Comparison of ENCODE assay signal across 35 cellular contexts in the genomic region with DNA sequence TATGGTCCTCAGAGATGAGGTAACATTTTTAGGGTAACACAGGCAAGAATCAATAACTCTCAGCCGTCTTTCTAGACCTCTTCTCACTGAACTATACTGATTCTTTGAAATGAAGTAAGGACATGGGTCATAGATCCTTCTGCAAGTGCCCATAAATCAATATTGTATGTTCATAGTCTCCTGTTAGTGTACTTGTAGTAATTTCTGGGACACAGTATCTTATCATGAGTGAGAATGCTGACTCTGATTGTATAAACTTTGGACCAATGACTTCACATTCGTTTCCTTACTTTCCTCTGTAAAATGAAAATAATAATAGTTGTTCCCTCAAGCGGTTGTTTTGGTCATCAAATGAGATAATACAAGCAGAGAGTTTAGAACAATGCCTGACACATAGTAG.
"Had no signal": no experiment of that assay in that cellular context is flagged by ENCODE, and none has a peak within 500 bp of the region (broad histone marks: within the 10 kb centered on the region; RNA-seq: fewer than 3 reads in every experiment).

No MANE protein-coding gene starts in this region.

- H3K27ac ChIP-seq: body of pancreas, brain microvascular endothelial cell, breast epithelium, VCaP had no signal

- H3K27me3 Mint-ChIP-seq: activated B cell treated with CpG ODN at 0.5 μM for 24 hours; activated CD4-positive, alpha-beta memory T cell treated with anti-CD3 and anti-CD28 coated beads for 36 hours; activated CD4-positive, alpha-beta T cell treated with anti-CD3 and anti-CD28 coated beads, Interleukin-2, amount 10 ng/mL, durations not matched to agents 24 days and 14 days; activated CD8-positive, alpha-beta memory T cell treated with anti-CD3 and anti-CD28 coated beads, Interleukin-2, amount 10 ng/mL, durations not matched to agents 7 days and 5 days; activated CD8-positive, alpha-beta T cell treated with anti-CD3 and anti-CD28 coated beads for 36 hours; activated naive CD4-positive, alpha-beta T cell treated with anti-CD3 and anti-CD28 coated beads, Interleukin-2, amount 10 ng/mL, durations not matched to agents 7 days and 5 days; activated naive CD4-positive, alpha-beta T cell treated with anti-CD3 and anti-CD28 coated beads, Interleukin-2, amount 50 U/mL, for 24 hours; activated naive CD8-positive, alpha-beta T cell; activated naive CD8-positive, alpha-beta T cell treated with anti-CD3 and anti-CD28 coated beads, Interleukin-2, amount 10 ng/mL, durations not matched to agents 7 days and 5 days; activated naive CD8-positive, alpha-beta T cell treated with anti-CD3 and anti-CD28 coated beads, Interleukin-2, amount 50 U/mL, for 24 hours; activated T-cell treated with anti-CD3 and anti-CD28 coated beads, Interleukin-2, amount 50 U/mL, for 24 hours had no signal

- H3K27ac Mint-ChIP-seq: activated B cell treated with CpG ODN at 0.5 μM for 24 hours; activated CD4-positive, alpha-beta memory T cell treated with anti-CD3 and anti-CD28 coated beads for 36 hours; activated CD4-positive, alpha-beta T cell treated with anti-CD3 and anti-CD28 coated beads, Interleukin-2, amount 10 ng/mL, durations not matched to agents 24 days and 14 days; activated CD8-positive, alpha-beta memory T cell treated with anti-CD3 and anti-CD28 coated beads, Interleukin-2, amount 10 ng/mL, durations not matched to agents 7 days and 5 days; activated CD8-positive, alpha-beta T cell treated with anti-CD3 and anti-CD28 coated beads for 36 hours; activated naive CD4-positive, alpha-beta T cell treated with anti-CD3 and anti-CD28 coated beads, Interleukin-2, amount 10 ng/mL, durations not matched to agents 7 days and 5 days; activated naive CD4-positive, alpha-beta T cell treated with anti-CD3 and anti-CD28 coated beads, Interleukin-2, amount 50 U/mL, for 24 hours; activated naive CD8-positive, alpha-beta T cell; activated naive CD8-positive, alpha-beta T cell treated with anti-CD3 and anti-CD28 coated beads, Interleukin-2, amount 10 ng/mL, durations not matched to agents 7 days and 5 days; activated naive CD8-positive, alpha-beta T cell treated with anti-CD3 and anti-CD28 coated beads, Interleukin-2, amount 50 U/mL, for 24 hours; activated T-cell treated with anti-CD3 and anti-CD28 coated beads, Interleukin-2, amount 50 U/mL, for 24 hours; activated T-helper 2 cell treated with anti-CD3 and anti-CD28 coated beads, Interferon-gamma antibody, Interleukin-2, Interleukin-4, amounts not matched to agents 10 μg/mL and 5 μg/mL and 100 μg/mL, durations not matched to agents 14 hours and 24 hours and 36 hours; T-helper 1 cell treated with Interleukin-12 subunit alpha and Interleukin-12 subunit beta and Interleukin-4 antibody, amounts not matched to agents 30 μg/mL and 1 μg/mL, for 36 hours; T-helper 2 cell treated with Interferon-gamma antibody and Interleukin-4, amounts not matched to agents 5 μg/mL and 100 μg/mL, for 36 hours had no signal

- H3K4me3 ChIP-seq: body of pancreas, breast epithelium had no signal

- H3K4me1 ChIP-seq: breast epithelium had no signal

- H3K36me3 ChIP-seq: brain microvascular endothelial cell, breast epithelium had no signal

- H3K9me3 ChIP-seq: body of pancreas, breast epithelium had no signal

- DNase-seq: activated B cell treated with CpG ODN at 0.5 μM for 24 hours; activated CD4-positive, alpha-beta memory T cell treated with anti-CD3 and anti-CD28 coated beads for 36 hours; activated CD4-positive, alpha-beta T cell treated with anti-CD3 and anti-CD28 coated beads for 4 hours; activated CD4-positive, alpha-beta T cell treated with anti-CD3 and anti-CD28 coated beads, Interleukin-2, amount 10 ng/mL, durations not matched to agents 24 days and 14 days; activated CD4-positive, alpha-beta T cell treated with anti-CD3 and anti-CD28 coated beads, Interleukin-2, amount 50 U/mL, for 1 hour; activated CD4-positive, alpha-beta T cell treated with anti-CD3 and anti-CD28 coated beads, Interleukin-2, amount 50 U/mL, for 4 hours; activated CD4-positive, CD25-positive, alpha-beta regulatory T cell treated with anti-CD3 and anti-CD28 coated beads, Interleukin-2, amount 50 U/mL, for 72 hours; activated CD8-positive, alpha-beta memory T cell treated with anti-CD3 and anti-CD28 coated beads, Interleukin-2, amount 10 ng/mL, durations not matched to agents 7 days and 5 days; activated CD8-positive, alpha-beta memory T cell treated with anti-CD3 and anti-CD28 coated beads, Interleukin-2, amount 50 U/mL, for 48 hours; activated CD8-positive, alpha-beta T cell treated with anti-CD3 and anti-CD28 coated beads for 36 hours; activated effector memory CD4-positive, alpha-beta T cell treated with Interleukin-2 at 50 U/mL for 16 hours; activated gamma-delta T cell; activated naive CD4-positive, alpha-beta T cell treated with anti-CD3 and anti-CD28 coated beads, Interleukin-2, amount 10 ng/mL, durations not matched to agents 7 days and 5 days; activated naive CD4-positive, alpha-beta T cell treated with Interleukin-2 at 50 U/mL for 16 hours; activated naive CD8-positive, alpha-beta T cell treated with anti-CD3 and anti-CD28 coated beads, Interleukin-2, amount 10 ng/mL, durations not matched to agents 7 days and 5 days; activated naive CD8-positive, alpha-beta T cell treated with anti-CD3 and anti-CD28 coated beads, Interleukin-2, amount 50 U/mL, for 24 hours; activated T-cell treated with anti-CD3 and anti-CD28 coated beads, Interleukin-2, amount 50 U/mL, for 24 hours; activated T-cell treated with anti-CD3 and anti-CD28 coated beads, Interleukin-2, amount 50 U/mL, for 48 hours; amygdala; anterior cingulate cortex; body of pancreas; brain microvascular endothelial cell; central memory CD4-positive, alpha-beta T cell; T-helper 1 cell; T-helper 2 cell; T-helper 9 cell had no signal

- H3K27me3 ChIP-seq: body of pancreas, brain microvascular endothelial cell, breast epithelium had no signal

- H3K4me1 Mint-ChIP-seq: activated B cell treated with CpG ODN at 0.5 μM for 24 hours; activated CD4-positive, alpha-beta T cell treated with anti-CD3 and anti-CD28 coated beads, Interleukin-2, amount 10 ng/mL, durations not matched to agents 24 days and 14 days; activated CD8-positive, alpha-beta memory T cell treated with anti-CD3 and anti-CD28 coated beads, Interleukin-2, amount 10 ng/mL, durations not matched to agents 7 days and 5 days; activated naive CD4-positive, alpha-beta T cell treated with anti-CD3 and anti-CD28 coated beads, Interleukin-2, amount 10 ng/mL, durations not matched to agents 7 days and 5 days; activated naive CD4-positive, alpha-beta T cell treated with anti-CD3 and anti-CD28 coated beads, Interleukin-2, amount 50 U/mL, for 24 hours; activated naive CD8-positive, alpha-beta T cell treated with anti-CD3 and anti-CD28 coated beads, Interleukin-2, amount 10 ng/mL, durations not matched to agents 7 days and 5 days; activated naive CD8-positive, alpha-beta T cell treated with anti-CD3 and anti-CD28 coated beads, Interleukin-2, amount 50 U/mL, for 24 hours had no signal

- H3K36me3 Mint-ChIP-seq: activated CD4-positive, alpha-beta memory T cell treated with anti-CD3 and anti-CD28 coated beads for 36 hours; activated CD8-positive, alpha-beta memory T cell treated with anti-CD3 and anti-CD28 coated beads, Interleukin-2, amount 10 ng/mL, durations not matched to agents 7 days and 5 days; activated naive CD4-positive, alpha-beta T cell treated with anti-CD3 and anti-CD28 coated beads, Interleukin-2, amount 10 ng/mL, durations not matched to agents 7 days and 5 days; activated naive CD4-positive, alpha-beta T cell treated with anti-CD3 and anti-CD28 coated beads, Interleukin-2, amount 50 U/mL, for 24 hours; activated naive CD8-positive, alpha-beta T cell; activated naive CD8-positive, alpha-beta T cell treated with anti-CD3 and anti-CD28 coated beads, Interleukin-2, amount 10 ng/mL, durations not matched to agents 7 days and 5 days had no signal

- FAIRE-seq: astrocyte, TTC549 had no signal

- ATAC-seq: activated CD8-positive, alpha-beta memory T cell treated with anti-CD3 and anti-CD28 coated beads, Interleukin-2, amount 10 ng/mL, durations not matched to agents 7 days and 5 days; activated CD8-positive, alpha-beta T cell treated with anti-CD3 and anti-CD28 coated beads for 36 hours; activated naive CD8-positive, alpha-beta T cell treated with anti-CD3 and anti-CD28 coated beads, Interleukin-2, amount 50 U/mL, for 24 hours; body of pancreas had no signal

- H3K4me3 Mint-ChIP-seq: activated B cell treated with CpG ODN at 0.5 μM for 24 hours; activated CD4-positive, alpha-beta memory T cell treated with anti-CD3 and anti-CD28 coated beads for 36 hours; activated CD4-positive, alpha-beta T cell treated with anti-CD3 and anti-CD28 coated beads, Interleukin-2, amount 10 ng/mL, durations not matched to agents 24 days and 14 days; activated CD8-positive, alpha-beta memory T cell treated with anti-CD3 and anti-CD28 coated beads, Interleukin-2, amount 10 ng/mL, durations not matched to agents 7 days and 5 days; activated CD8-positive, alpha-beta T cell treated with anti-CD3 and anti-CD28 coated beads for 36 hours; activated naive CD4-positive, alpha-beta T cell treated with anti-CD3 and anti-CD28 coated beads, Interleukin-2, amount 10 ng/mL, durations not matched to agents 7 days and 5 days; activated naive CD4-positive, alpha-beta T cell treated with anti-CD3 and anti-CD28 coated beads, Interleukin-2, amount 50 U/mL, for 24 hours; activated naive CD8-positive, alpha-beta T cell; activated naive CD8-positive, alpha-beta T cell treated with anti-CD3 and anti-CD28 coated beads, Interleukin-2, amount 10 ng/mL, durations not matched to agents 7 days and 5 days; activated naive CD8-positive, alpha-beta T cell treated with anti-CD3 and anti-CD28 coated beads, Interleukin-2, amount 50 U/mL, for 24 hours; activated T-cell treated with anti-CD3 and anti-CD28 coated beads, Interleukin-2, amount 50 U/mL, for 24 hours; T-helper 1 cell treated with Interleukin-12 subunit alpha and Interleukin-12 subunit beta and Interleukin-4 antibody, amounts not matched to agents 30 μg/mL and 1 μg/mL, for 36 hours; T-helper 2 cell treated with Interferon-gamma antibody and Interleukin-4, amounts not matched to agents 5 μg/mL and 100 μg/mL, for 36 hours had no signal

- H3K9me3 Mint-ChIP-seq: activated B cell treated with CpG ODN at 0.5 μM for 24 hours; activated CD4-positive, alpha-beta memory T cell treated with anti-CD3 and anti-CD28 coated beads for 36 hours; activated CD4-positive, alpha-beta T cell treated with anti-CD3 and anti-CD28 coated beads, Interleukin-2, amount 10 ng/mL, durations not matched to agents 24 days and 14 days; activated CD8-positive, alpha-beta T cell treated with anti-CD3 and anti-CD28 coated beads for 36 hours; activated naive CD4-positive, alpha-beta T cell treated with anti-CD3 and anti-CD28 coated beads, Interleukin-2, amount 10 ng/mL, durations not matched to agents 7 days and 5 days; activated naive CD4-positive, alpha-beta T cell treated with anti-CD3 and anti-CD28 coated beads, Interleukin-2, amount 50 U/mL, for 24 hours; activated naive CD8-positive, alpha-beta T cell treated with anti-CD3 and anti-CD28 coated beads, Interleukin-2, amount 10 ng/mL, durations not matched to agents 7 days and 5 days; activated naive CD8-positive, alpha-beta T cell treated with anti-CD3 and anti-CD28 coated beads, Interleukin-2, amount 50 U/mL, for 24 hours; activated T-cell treated with anti-CD3 and anti-CD28 coated beads, Interleukin-2, amount 50 U/mL, for 24 hours; activated T-helper 2 cell treated with anti-CD3 and anti-CD28 coated beads, Interferon-gamma antibody, Interleukin-2, Interleukin-4, amounts not matched to agents 10 μg/mL and 5 μg/mL and 100 μg/mL, durations not matched to agents 14 hours and 24 hours and 36 hours; T-helper 1 cell treated with Interleukin-12 subunit alpha and Interleukin-12 subunit beta and Interleukin-4 antibody, amounts not matched to agents 30 μg/mL and 1 μg/mL, for 36 hours; T-helper 2 cell treated with Interferon-gamma antibody and Interleukin-4, amounts not matched to agents 5 μg/mL and 100 μg/mL, for 36 hours had no signal
